In genomic region chr1:247111259-247111635, GRCh38 we compare ENCODE assay signal across 1 cellular context.
A peak's percentile ranks its signal among the peaks of the same experiment; 100 is the strongest.
TF ChIP-seq lines count a peak whose summit lies in the region.

No MANE protein-coding gene starts in this region.

TF ChIP-seq in HepG2, 621 proteins besides CTCF, POLR2A, EP300 and RAD21 (continues in another document):
- TF ChIP-seq SOX6 (IDR thresholded peaks at IDR 0.05): no peak
- no peak for TF ChIP-seq SOX6 (CRISPR knock-in tag; IDR thresholded peaks at IDR 0.05)
- TF ChIP-seq ZNF672 (CRISPR knock-in tag; IDR thresholded peaks at IDR 0.05): no peak
- peak; percentile 12 for TF ChIP-seq U2AF1 (optimal IDR thresholded peaks at IDR 0.05; ENCODE audit: low read depth, low read length)
- no peak for TF ChIP-seq ZNF513 (CRISPR knock-in tag; conservative IDR thresholded peaks at IDR 0.05)
- no peak for TF ChIP-seq STAT6 (CRISPR knock-in tag; IDR thresholded peaks at IDR 0.05; ENCODE audit: borderline replicate concordance)
- no peak for TF ChIP-seq GMEB2 (CRISPR knock-in tag; IDR thresholded peaks at IDR 0.05; ENCODE audit: low read depth)
- no peak for TF ChIP-seq SOX13 (IDR thresholded peaks at IDR 0.05)
- TF ChIP-seq SOX13 (CRISPR knock-in tag; conservative IDR thresholded peaks at IDR 0.05 in 1 of 2, IDR thresholded peaks at IDR 0.05 in 1 of 2): no peak
- TF ChIP-seq PATZ1 (CRISPR knock-in tag; IDR thresholded peaks at IDR 0.05): peak; percentile 62
- no peak for TF ChIP-seq AFF4 (CRISPR knock-in tag; IDR thresholded peaks at IDR 0.05)
- no peak for TF ChIP-seq ZMAT3 (CRISPR knock-in tag; conservative IDR thresholded peaks at IDR 0.05)
- no peak for TF ChIP-seq ZNF703 (CRISPR knock-in tag; IDR thresholded peaks at IDR 0.05; ENCODE audit: borderline replicate concordance)
- no peak for TF ChIP-seq ZNF33A (CRISPR knock-in tag; IDR thresholded peaks at IDR 0.05; ENCODE audit: borderline replicate concordance)
- no peak for TF ChIP-seq ZHX1 (CRISPR knock-in tag; IDR thresholded peaks at IDR 0.05; ENCODE audit: low read depth)
- TF ChIP-seq TBL1XR1 (IDR thresholded peaks at IDR 0.05; ENCODE audit: borderline replicate concordance, low read length, partially characterized antibody): no peak
- TF ChIP-seq TBP (CRISPR knock-in tag; IDR thresholded peaks at IDR 0.05): no peak
- no peak for TF ChIP-seq NR2F1 (CRISPR knock-in tag; IDR thresholded peaks at IDR 0.05)
- 0 out of 2 replicates have a peak, but pooled peaks have one; percentile 13 for TF ChIP-seq GABPA (IDR thresholded peaks at IDR 0.05; ENCODE audit: low read depth, low read length)
- no peak for TF ChIP-seq GABPA (CRISPR knock-in tag; IDR thresholded peaks at IDR 0.05; ENCODE audit: low read depth)
- no peak for TF ChIP-seq ZNF350 (CRISPR knock-in tag; IDR thresholded peaks at IDR 0.05; ENCODE audit: borderline replicate concordance, low read depth)
- no peak for TF ChIP-seq SIN3A (IDR thresholded peaks at IDR 0.05; ENCODE audit: borderline replicate concordance, low read depth, low read length)
- peak; percentile 13; the same call in 1 of the 2 replicates for TF ChIP-seq POGK (CRISPR knock-in tag; conservative IDR thresholded peaks at IDR 0.05)
- no peak for TF ChIP-seq KLF6 (CRISPR knock-in tag; IDR thresholded peaks at IDR 0.05)
- TF ChIP-seq ZNF646 (CRISPR knock-in tag; IDR thresholded peaks at IDR 0.05): no peak
- TF ChIP-seq RBM39 (IDR thresholded peaks at IDR 0.05; ENCODE audit: low read depth, low read length, poor library complexity, severe bottlenecking): peak; percentile 1
- TF ChIP-seq RFXAP (CRISPR knock-in tag; IDR thresholded peaks at IDR 0.05; ENCODE audit: borderline replicate concordance): no peak
- peak; percentile 14; the same call in 1 of the 2 replicates for TF ChIP-seq SALL2 (CRISPR knock-in tag; IDR thresholded peaks at IDR 0.05)
- no peak for TF ChIP-seq PBX2 (CRISPR knock-in tag; IDR thresholded peaks at IDR 0.05)
